10 cellular contexts compared by ENCODE assay signal in the genomic region with DNA sequence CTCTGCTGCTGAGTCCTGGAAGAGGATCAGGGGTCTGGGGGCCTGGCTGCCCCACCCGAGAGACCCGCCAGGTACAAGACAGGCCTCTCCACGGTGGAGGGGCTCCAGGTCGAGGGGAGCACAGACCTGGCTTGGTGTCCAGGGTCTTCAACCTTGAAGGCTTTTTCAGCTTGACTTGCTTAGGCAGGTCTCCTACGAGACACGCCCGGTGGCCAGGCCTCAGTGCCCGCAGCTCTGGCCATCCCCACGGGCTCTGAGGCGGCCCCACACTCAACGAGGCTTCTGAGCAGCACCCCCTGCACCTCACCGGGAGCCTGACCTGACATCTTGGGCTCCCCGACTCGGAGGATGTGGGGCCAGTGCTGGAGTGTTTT. TPM values are rescaled to one million over a fixed set of nuclear protein-coding genes. Genes with fewer than 3 reads are reported as not detected.
DNase-seq lines count a peak whose midpoint lies in the region; ATAC-seq and TF ChIP-seq lines count a peak whose summit lies in the region.
"Had no signal": no experiment of that assay in that cellular context is flagged by ENCODE, and none has a peak within 500 bp of the region (broad histone marks: within the 10 kb centered on the region; RNA-seq: fewer than 3 reads in every experiment).

No MANE protein-coding gene starts in this region.

- CTCF ChIA-PET in activated CD8-positive, alpha-beta T cell treated with anti-CD3 and anti-CD28 coated beads, Interleukin-2, amount 10 ng/mL, durations not matched to agents 7 days and 5 days (lab: Charles Lee), result interaction anchor here (1.0 to 3.1 kb wide), 3 partner anchors 13 to 38 kb away, joined by 6 to 18 read pairs (median 8); a partner anchor contains a TSS

- peak overlapping the region; percentile 78 to 97 (median 93) for H3K27ac Mint-ChIP-seq in CD4-positive, CD25-positive, alpha-beta regulatory T cell
- H3K27ac Mint-ChIP-seq in GM23338, result no peak overlapping the region
- H3K27ac Mint-ChIP-seq in activated CD8-positive, alpha-beta T cell treated with anti-CD3 and anti-CD28 coated beads, Interleukin-2, amount 10 ng/mL, durations not matched to agents 7 days and 5 days, result peak overlapping the region; percentile 91
- peak overlapping the region in 5 of 6 donors; percentile 69 to 93 (median 88) for H3K27ac Mint-ChIP-seq in naive B cell

- no peak for DNase-seq in CD4-positive, CD25-positive, alpha-beta regulatory T cell
- DNase-seq in GM23338 (ENCODE audit: low spot score) (no peak), naive B cell (no peak), ACHN (no peak), dermis blood vessel endothelial cell (no peak)
- DNase-seq in activated CD8-positive, alpha-beta T cell treated with anti-CD3 and anti-CD28 coated beads, Interleukin-2, amount 10 ng/mL, durations not matched to agents 7 days and 5 days, result no peak
- DNase-seq: Calu3 had no signal

- peak overlapping the region; percentile 76 for H2AFZ ChIP-seq in GM23338

- peak overlapping the region; percentile 45 for H3K27ac ChIP-seq in CD4-positive, CD25-positive, alpha-beta regulatory T cell (ENCODE audit: insufficient read depth, low read length, poor library complexity, severe bottlenecking)
- no peak overlapping the region for H3K27ac ChIP-seq in GM23338 (ENCODE audit: low read depth)
- H3K27ac ChIP-seq: SK-N-MC had no signal

- POLR2A ChIA-PET in activated CD8-positive, alpha-beta T cell treated with anti-CD3 and anti-CD28 coated beads, Interleukin-2, amount 10 ng/mL, durations not matched to agents 7 days and 5 days (lab: Charles Lee), result interaction anchor here (0.6 to 2.0 kb wide), 9 partner anchors 9 to 622 kb away, joined by 3 to 7 read pairs (median 3); no protein-coding TSS in a partner anchor

- H4K20me1 ChIP-seq in GM23338 (replicated peaks; ENCODE audit: insufficient read depth), result no peaks in the 10 kb centered on the region

- H3K9me2 ChIP-seq in GM23338 (ENCODE audit: insufficient read depth), result no peaks in the 10 kb centered on the region

- H3K9me3 ChIP-seq in CD4-positive, CD25-positive, alpha-beta regulatory T cell (ENCODE audit: control insufficient read depth in 2 of 2, low read length in 2 of 2), result no peaks in the 10 kb centered on the region

- no peak overlapping the region for H3K4me2 ChIP-seq in GM23338

- no peaks in the 10 kb centered on the region for H3K36me3 ChIP-seq in CD4-positive, CD25-positive, alpha-beta regulatory T cell (ENCODE audit: control insufficient read depth, insufficient read depth, low read length)
- no peaks in the 10 kb centered on the region for H3K36me3 ChIP-seq in GM23338 (ENCODE audit: insufficient read depth)

- peaks cover 0 to 20% (median 10%) of the 10 kb centered on the region in 4 donors for H3K4me1 Mint-ChIP-seq in CD4-positive, CD25-positive, alpha-beta regulatory T cell
- peaks cover 6% of the 10 kb centered on the region for H3K4me1 Mint-ChIP-seq in GM23338
- H3K4me1 Mint-ChIP-seq in activated CD8-positive, alpha-beta T cell treated with anti-CD3 and anti-CD28 coated beads, Interleukin-2, amount 10 ng/mL, durations not matched to agents 7 days and 5 days (ENCODE audit: low read depth), result peaks cover 24% of the 10 kb centered on the region
- H3K4me1 Mint-ChIP-seq in naive B cell, result peaks cover 22 to 24% (median 22%) of the 10 kb centered on the region in 3 donors

- no peak for TF ChIP-seq CTCF in GM23338 (conservative IDR thresholded peaks at IDR 0.05; ENCODE audit: low read depth in 2 of 2)

- no peaks in the 10 kb centered on the region for H3F3A ChIP-seq in GM23338 (replicated peaks; ENCODE audit: low read depth)

- H3K4me3 ChIP-seq in CD4-positive, CD25-positive, alpha-beta regulatory T cell (ENCODE audit: low read depth, low read length), result peak overlapping the region; percentile 32
- no peak overlapping the region for H3K4me3 ChIP-seq in GM23338
- H3K4me3 ChIP-seq: SK-N-MC had no signal

- no peaks in the 10 kb centered on the region for H3K27me3 Mint-ChIP-seq in CD4-positive, CD25-positive, alpha-beta regulatory T cell
- H3K27me3 Mint-ChIP-seq in GM23338 (ENCODE audit: insufficient read depth, low read depth, poor library complexity), result peaks cover 13% of the 10 kb centered on the region
- no peaks in the 10 kb centered on the region for H3K27me3 Mint-ChIP-seq in activated CD8-positive, alpha-beta T cell treated with anti-CD3 and anti-CD28 coated beads, Interleukin-2, amount 10 ng/mL, durations not matched to agents 7 days and 5 days (ENCODE audit: low read depth)
- no peaks in the 10 kb centered on the region for H3K27me3 Mint-ChIP-seq in naive B cell

- in situ Hi-C loops in ACHN (cut with HindIII; ENCODE audit: low pct_ligation_motif_present, low pct_unique_long_range_greater_than_20kb, low sequenced_read_pairs), result no loop called here

- H3K36me3 Mint-ChIP-seq in CD4-positive, CD25-positive, alpha-beta regulatory T cell, result no peaks in the 10 kb centered on the region
- H3K36me3 Mint-ChIP-seq in GM23338 (ENCODE audit: low read depth) (no peaks in the 10 kb centered on the region), naive B cell (no peaks in the 10 kb centered on the region)
- H3K36me3 Mint-ChIP-seq in activated CD8-positive, alpha-beta T cell treated with anti-CD3 and anti-CD28 coated beads, Interleukin-2, amount 10 ng/mL, durations not matched to agents 7 days and 5 days (ENCODE audit: low read depth), result no peaks in the 10 kb centered on the region

- H3K4me1 ChIP-seq in CD4-positive, CD25-positive, alpha-beta regulatory T cell (ENCODE audit: control insufficient read depth, insufficient read depth, low read length, poor library complexity, severe bottlenecking), result peaks cover 18% of the 10 kb centered on the region
- no peaks in the 10 kb centered on the region for H3K4me1 ChIP-seq in GM23338 (ENCODE audit: insufficient read depth)

- peak overlapping the region; percentile 82 to 94 (median 85) for H3K4me3 Mint-ChIP-seq in CD4-positive, CD25-positive, alpha-beta regulatory T cell
- H3K4me3 Mint-ChIP-seq in GM23338, result no peak overlapping the region; the same call in 2 of the 3 replicates
- peak overlapping the region; percentile 79 for H3K4me3 Mint-ChIP-seq in activated CD8-positive, alpha-beta T cell treated with anti-CD3 and anti-CD28 coated beads, Interleukin-2, amount 10 ng/mL, durations not matched to agents 7 days and 5 days
- peak overlapping the region; percentile 70 to 92 (median 87) for H3K4me3 Mint-ChIP-seq in naive B cell

- H3K79me2 ChIP-seq in GM23338 (replicated peaks; ENCODE audit: insufficient read depth), result no peaks in the 10 kb centered on the region

- ATAC-seq in CD4-positive, CD25-positive, alpha-beta regulatory T cell (ENCODE audit: low read depth in 2 of 2), result no peak
- ATAC-seq in GM23338, result no peak
- ATAC-seq in activated CD8-positive, alpha-beta T cell treated with anti-CD3 and anti-CD28 coated beads, Interleukin-2, amount 10 ng/mL, durations not matched to agents 7 days and 5 days, result no peak
- ATAC-seq in naive B cell (ENCODE audit: low read depth in 2 of 2), result no peak
- no peak for ATAC-seq in HG02588 (IDR thresholded peaks at IDR 0.05; ENCODE audit: unreplicated experiment)
- ATAC-seq in HG02981 (IDR thresholded peaks at IDR 0.05; ENCODE audit: unreplicated experiment), result no peak

- H3K27me3 ChIP-seq in CD4-positive, CD25-positive, alpha-beta regulatory T cell (ENCODE audit: control insufficient read depth, insufficient read depth, low read length), result no peaks in the 10 kb centered on the region
- no peaks in the 10 kb centered on the region for H3K27me3 ChIP-seq in GM23338 (ENCODE audit: insufficient read depth)

- no peaks in the 10 kb centered on the region for H3K9me3 Mint-ChIP-seq in CD4-positive, CD25-positive, alpha-beta regulatory T cell
- no peaks in the 10 kb centered on the region for H3K9me3 Mint-ChIP-seq in GM23338
- H3K9me3 Mint-ChIP-seq in activated CD8-positive, alpha-beta T cell treated with anti-CD3 and anti-CD28 coated beads, Interleukin-2, amount 10 ng/mL, durations not matched to agents 7 days and 5 days (ENCODE audit: insufficient read depth), result no peaks in the 10 kb centered on the region
- H3K9me3 Mint-ChIP-seq in naive B cell, result no peaks in the 10 kb centered on the region

RNA-seq across cellular contexts. Expression of a gene that starts 6.6 kb away (rescaled TPM):
- total RNA-seq in CD4-positive, CD25-positive, alpha-beta regulatory T cell, result 3.7 TPM
- under 1 TPM in 3 of 4 donors, not detected in 1; 0.36 to 0.67 (median 0.42) TPM for polyA plus RNA-seq in CD4-positive, CD25-positive, alpha-beta regulatory T cell
- 66.3 and 70.4 TPM in 2 replicates for total RNA-seq in GM23338 (2014; rRNA removed; shearing (Covaris generic))
- polyA plus RNA-seq in GM23338 (2016; fragmentation: Nextera tagmentation; extraction: Ambion mirVana) (29.1 and 33.0 TPM in 2 replicates), naive B cell (ENCODE audit: low read depth in 6 of 6) (1 to 10 TPM in 2 of 6 donors, under 1 TPM in 3, not detected in 1; 0.46 to 1.1 (median 0.66) TPM)
- total RNA-seq in activated CD8-positive, alpha-beta T cell treated with anti-CD3 and anti-CD28 coated beads, Interleukin-2, amount 10 ng/mL, durations not matched to agents 7 days and 5 days, result 10 to 100 TPM; 48.4 to 49.9 TPM
- 96.1 and 135 TPM in 2 replicates for total RNA-seq in dermis blood vessel endothelial cell

RNA-seq across cellular contexts. Expression of a gene that starts 12.7 kb away (rescaled TPM):
- 2.1 TPM for total RNA-seq in CD4-positive, CD25-positive, alpha-beta regulatory T cell
- under 1 TPM; 0.48 to 0.69 (median 0.53) TPM for polyA plus RNA-seq in CD4-positive, CD25-positive, alpha-beta regulatory T cell
- total RNA-seq in GM23338 (2014; rRNA removed; shearing (Covaris generic)), result 1.3 TPM in 2 replicates
- polyA plus RNA-seq in GM23338 (2016; fragmentation: Nextera tagmentation; extraction: Ambion mirVana) (0.12 and 0.71 TPM in 2 replicates), naive B cell (ENCODE audit: low read depth in 6 of 6) (under 1 TPM in 5 of 6 donors, not detected in 1; 0.05 to 0.43 (median 0.28) TPM)
- 1 to 10 TPM; 6.0 to 7.0 TPM for total RNA-seq in activated CD8-positive, alpha-beta T cell treated with anti-CD3 and anti-CD28 coated beads, Interleukin-2, amount 10 ng/mL, durations not matched to agents 7 days and 5 days
- total RNA-seq in dermis blood vessel endothelial cell, result 1.3 and 3.6 TPM in 2 replicates

RNA-seq across cellular contexts. Expression of a gene that starts 29.1 kb away (rescaled TPM):
- total RNA-seq in CD4-positive, CD25-positive, alpha-beta regulatory T cell, result 85.7 TPM
- polyA plus RNA-seq in CD4-positive, CD25-positive, alpha-beta regulatory T cell, result 10 to 100 TPM; 15.9 to 19.4 (median 17.2) TPM
- total RNA-seq in GM23338 (2014; rRNA removed; shearing (Covaris generic)), result 37.5 and 45.8 TPM in 2 replicates
- polyA plus RNA-seq in GM23338 (2016; fragmentation: Nextera tagmentation; extraction: Ambion mirVana) (11.9 and 13.4 TPM in 2 replicates), naive B cell (ENCODE audit: low read depth in 6 of 6) (10 to 100 TPM; 11.9 to 28.1 (median 16.2) TPM)
- total RNA-seq in activated CD8-positive, alpha-beta T cell treated with anti-CD3 and anti-CD28 coated beads, Interleukin-2, amount 10 ng/mL, durations not matched to agents 7 days and 5 days, result 10 to 100 TPM; 62.1 to 64.9 TPM
- total RNA-seq in dermis blood vessel endothelial cell, result 67.0 and 82.9 TPM in 2 replicates

RNA-seq across cellular contexts. Expression of a gene that starts 43.9 kb away (rescaled TPM):
- 9.3 TPM for total RNA-seq in CD4-positive, CD25-positive, alpha-beta regulatory T cell
- polyA plus RNA-seq in CD4-positive, CD25-positive, alpha-beta regulatory T cell, result under 1 TPM; 0.10 to 0.52 (median 0.21) TPM
- total RNA-seq in GM23338 (2014; rRNA removed; shearing (Covaris generic)), result 1.6 and 1.9 TPM in 2 replicates
- 0.34 and 0.78 TPM in 2 replicates for polyA plus RNA-seq in GM23338 (2016; fragmentation: Nextera tagmentation; extraction: Ambion mirVana)
- total RNA-seq in activated CD8-positive, alpha-beta T cell treated with anti-CD3 and anti-CD28 coated beads, Interleukin-2, amount 10 ng/mL, durations not matched to agents 7 days and 5 days, result 10 to 100 TPM; 10.4 to 11.8 TPM
- polyA plus RNA-seq in naive B cell (ENCODE audit: low read depth in 6 of 6), result under 1 TPM in 3 of 6 donors, not detected in 3; 0.17 to 0.21 (median 0.19) TPM
- 21.4 and 41.7 TPM in 2 replicates for total RNA-seq in dermis blood vessel endothelial cell

RNA-seq across cellular contexts. Expression of a gene that starts 52.6 kb away (rescaled TPM):
- total RNA-seq in CD4-positive, CD25-positive, alpha-beta regulatory T cell, result 2.0 TPM
- polyA plus RNA-seq in CD4-positive, CD25-positive, alpha-beta regulatory T cell, result under 1 TPM in 2 of 4 donors, not detected in 2; 0.03 to 0.05 TPM
- total RNA-seq in GM23338 (2014; rRNA removed; shearing (Covaris generic)), result 20.4 and 26.1 TPM in 2 replicates
- polyA plus RNA-seq in GM23338 (2016; fragmentation: Nextera tagmentation; extraction: Ambion mirVana), result 10.4 and 15.8 TPM in 2 replicates
- total RNA-seq in activated CD8-positive, alpha-beta T cell treated with anti-CD3 and anti-CD28 coated beads, Interleukin-2, amount 10 ng/mL, durations not matched to agents 7 days and 5 days, result 1 to 10 TPM; 4.8 to 5.3 TPM
- under 1 TPM in 5 of 6 donors, not detected in 1; 0.04 to 0.19 (median 0.09) TPM for polyA plus RNA-seq in naive B cell (ENCODE audit: low read depth in 6 of 6)
- 73.4 and 118 TPM in 2 replicates for total RNA-seq in dermis blood vessel endothelial cell

Comparison
In these comparisons a context has a peak if more than half of its experiments do, and no peak if none do; other contexts are left out.
1. RNA of a gene that starts 6.6 kb away (total RNA-seq): 96.1 to 135 TPM in dermis blood vessel endothelial cell, 66.3 to 70.4 TPM in GM23338 and 48.4 to 49.9 TPM in activated CD8-positive, alpha-beta T cell treated with anti-CD3 and anti-CD28 coated beads, Interleukin-2, amount 10 ng/mL, durations not matched to agents 7 days and 5 days; 3.7 TPM in CD4-positive, CD25-positive, alpha-beta regulatory T cell (single experiment); every median in the first group is over 10 times any median in the second.